In genomic region chr14:105562713-105563346, GRCh38 we compare ENCODE assay signal across 1 cellular context.
TF ChIP-seq lines count a peak whose summit lies in the region.

No MANE protein-coding gene starts in this region.

TF ChIP-seq in IMR-90, 13 proteins besides CTCF, POLR2A, EP300 and RAD21 (continued from another document):
- TF ChIP-seq BHLHE40 (IDR thresholded peaks at IDR 0.05; ENCODE audit: low read depth, low read length), result no peak
